In genomic region chr5:102678267-102679058, GRCh38 we compare ENCODE assay signal across 1 cellular context.
TF ChIP-seq lines count a peak whose summit lies in the region.

No MANE protein-coding gene starts in this region.

TF ChIP-seq in SK-N-SH treated with all-trans-retinoic acid at 6 μM for 48 hours, 23 proteins besides CTCF, POLR2A, EP300 and RAD21 (continued from another document):
- TF ChIP-seq, protein P1, sequence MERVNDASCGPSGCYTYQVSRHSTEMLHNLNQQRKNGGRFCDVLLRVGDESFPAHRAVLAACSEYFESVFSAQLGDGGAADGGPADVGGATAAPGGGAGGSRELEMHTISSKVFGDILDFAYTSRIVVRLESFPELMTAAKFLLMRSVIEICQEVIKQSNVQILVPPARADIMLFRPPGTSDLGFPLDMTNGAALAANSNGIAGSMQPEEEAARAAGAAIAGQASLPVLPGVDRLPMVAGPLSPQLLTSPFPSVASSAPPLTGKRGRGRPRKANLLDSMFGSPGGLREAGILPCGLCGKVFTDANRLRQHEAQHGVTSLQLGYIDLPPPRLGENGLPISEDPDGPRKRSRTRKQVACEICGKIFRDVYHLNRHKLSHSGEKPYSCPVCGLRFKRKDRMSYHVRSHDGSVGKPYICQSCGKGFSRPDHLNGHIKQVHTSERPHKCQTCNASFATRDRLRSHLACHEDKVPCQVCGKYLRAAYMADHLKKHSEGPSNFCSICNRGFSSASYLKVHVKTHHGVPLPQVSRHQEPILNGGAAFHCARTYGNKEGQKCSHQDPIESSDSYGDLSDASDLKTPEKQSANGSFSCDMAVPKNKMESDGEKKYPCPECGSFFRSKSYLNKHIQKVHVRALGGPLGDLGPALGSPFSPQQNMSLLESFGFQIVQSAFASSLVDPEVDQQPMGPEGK (CRISPR knock-in tag; IDR thresholded peaks at IDR 0.05; ENCODE audit: borderline replicate concordance) = no peak
